20 cellular contexts compared by ENCODE assay signal in the genomic region with DNA sequence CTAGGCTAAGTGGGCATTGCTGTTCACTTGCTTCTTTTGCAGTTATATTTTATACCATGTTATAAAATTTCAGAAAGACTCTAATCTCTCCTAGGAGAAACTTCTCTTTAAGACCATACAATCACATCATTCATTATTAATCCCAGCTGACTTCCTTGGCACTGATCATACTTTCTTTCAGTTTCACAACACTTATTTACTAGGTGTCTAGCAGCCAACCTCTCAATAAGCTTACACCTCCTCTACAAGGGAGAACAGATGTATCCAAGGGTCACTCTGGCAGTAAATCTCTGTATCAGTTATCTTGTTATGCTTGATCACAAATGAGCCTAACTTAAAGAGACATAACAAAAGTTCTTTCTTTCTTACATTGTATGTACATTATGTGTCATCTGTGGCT.
DNase-seq lines count a peak whose midpoint lies in the region; ATAC-seq and TF ChIP-seq lines count a peak whose summit lies in the region.
"Had no signal": no experiment of that assay in that cellular context is flagged by ENCODE, and none has a peak within 500 bp of the region (broad histone marks: within the 10 kb centered on the region; RNA-seq: fewer than 3 reads in every experiment).

No MANE protein-coding gene starts in this region.

- no peaks in the 10 kb centered on the region for H4K20me1 ChIP-seq in GM23248 (ENCODE audit: insufficient read depth)

- H3K36me3 Mint-ChIP-seq in CD8-positive, alpha-beta T cell = peaks cover 77% of the 10 kb centered on the region
- H3K36me3 Mint-ChIP-seq in central memory CD8-positive, alpha-beta T cell (ENCODE audit: insufficient read depth) = peaks cover 53% of the 10 kb centered on the region
- peaks cover 4 to 81% (median 19%) of the 10 kb centered on the region in 3 donors for H3K36me3 Mint-ChIP-seq in naive thymus-derived CD8-positive, alpha-beta T cell

- no peak overlapping the region for H3K4me3 Mint-ChIP-seq in CD8-positive, alpha-beta T cell
- no peak overlapping the region for H3K4me3 Mint-ChIP-seq in central memory CD8-positive, alpha-beta T cell
- H3K4me3 Mint-ChIP-seq in naive thymus-derived CD8-positive, alpha-beta T cell = peak overlapping the region in 1 of 10 donors; percentile 4
- H3K4me3 Mint-ChIP-seq: B cell, memory B cell had no signal

- no peak overlapping the region for H3K9ac ChIP-seq in GM23248

- H2AFZ ChIP-seq in GM23248 = no peak overlapping the region

- intact Hi-C loops in CD8-positive, alpha-beta T cell (cut with DNase I, micrococcal nuclease) = loop anchor here in 1 of 2 experiments (10.0 kb wide), 1 partner anchor 162 kb away; no protein-coding TSS in a partner anchor

- H3K27ac ChIP-seq in CD8-positive, alpha-beta T cell (ENCODE audit: low read depth, low read length) = no peak overlapping the region
- no peak overlapping the region for H3K27ac ChIP-seq in GM23248
- H3K27ac ChIP-seq: esophagus squamous epithelium had no signal

- H3K79me2 ChIP-seq in GM23248 (ENCODE audit: insufficient read depth) = no peaks in the 10 kb centered on the region

- no peak for TF ChIP-seq CTCF in CD8-positive, alpha-beta T cell (IDR thresholded peaks at IDR 0.05)

- H3K9me3 ChIP-seq in CD8-positive, alpha-beta T cell (ENCODE audit: low read length) = no peaks in the 10 kb centered on the region
- no peaks in the 10 kb centered on the region for H3K9me3 ChIP-seq in GM23248 (ENCODE audit: low read depth)
- H3K9me3 ChIP-seq: esophagus squamous epithelium, MG63 had no signal

- CTCF ChIA-PET in CD8-positive, alpha-beta T cell (lab: Charles Lee) = interaction anchor here (1.2 kb wide), 1 partner anchor 123 kb away, joined by 3 read pairs; no protein-coding TSS in a partner anchor
- CTCF ChIA-PET in HEK293T (lab: Yijun Ruan, JAX) = no interaction called here

- no peak overlapping the region for H3K4me2 ChIP-seq in GM23248 (ENCODE audit: unreplicated experiment)
- H3K4me2 ChIP-seq: smooth muscle cell had no signal

- no peaks in the 10 kb centered on the region for H3K27me3 Mint-ChIP-seq in CD8-positive, alpha-beta T cell (ENCODE audit: low read depth)
- no peaks in the 10 kb centered on the region for H3K27me3 Mint-ChIP-seq in central memory CD8-positive, alpha-beta T cell
- H3K27me3 Mint-ChIP-seq in naive thymus-derived CD8-positive, alpha-beta T cell = no peaks in the 10 kb centered on the region
- H3K27me3 Mint-ChIP-seq: B cell; memory B cell; naive thymus-derived CD4-positive, alpha-beta T cell had no signal

- H3F3A ChIP-seq in GM23248 (ENCODE audit: insufficient read depth) = no peaks in the 10 kb centered on the region

- no peaks in the 10 kb centered on the region for H3K27me3 ChIP-seq in CD8-positive, alpha-beta T cell (ENCODE audit: insufficient read depth, low read length)
- no peaks in the 10 kb centered on the region for H3K27me3 ChIP-seq in GM23248 (replicated peaks; ENCODE audit: insufficient read depth)
- H3K27me3 ChIP-seq: esophagus squamous epithelium, MG63 had no signal

- H3K36me3 ChIP-seq in CD8-positive, alpha-beta T cell (ENCODE audit: insufficient read depth, low read length) = peaks cover 33% of the 10 kb centered on the region
- H3K36me3 ChIP-seq in GM23248 (ENCODE audit: low read depth) = peaks cover 17% of the 10 kb centered on the region; the same call in 1 of the 2 replicates
- H3K36me3 ChIP-seq: MG63 had no signal

- in situ Hi-C loops in GM23248 (cut with MboI) = no loop called here

- peak overlapping the region; percentile 46 for H3K27ac Mint-ChIP-seq in CD8-positive, alpha-beta T cell
- peak overlapping the region; percentile 69 for H3K27ac Mint-ChIP-seq in central memory CD8-positive, alpha-beta T cell (ENCODE audit: low read depth)
- H3K27ac Mint-ChIP-seq in naive thymus-derived CD8-positive, alpha-beta T cell = peak overlapping the region in 9 of 10 donors; percentile 4 to 69 (median 24)
- H3K27ac Mint-ChIP-seq: B cell, memory B cell had no signal

- no peaks in the 10 kb centered on the region for H3K9me3 Mint-ChIP-seq in CD8-positive, alpha-beta T cell
- no peaks in the 10 kb centered on the region for H3K9me3 Mint-ChIP-seq in central memory CD8-positive, alpha-beta T cell
- no peaks in the 10 kb centered on the region for H3K9me3 Mint-ChIP-seq in naive thymus-derived CD8-positive, alpha-beta T cell
- H3K9me3 Mint-ChIP-seq: memory B cell; naive thymus-derived CD4-positive, alpha-beta T cell had no signal

- POLR2A ChIA-PET in CD8-positive, alpha-beta T cell (lab: Charles Lee) = interaction anchor here (1.3 to 2.1 kb wide), 3 partner anchors 10 to 13 kb away, joined by 3 to 5 read pairs (median 4); no protein-coding TSS in a partner anchor
- POLR2A ChIA-PET in naive thymus-derived CD8-positive, alpha-beta T cell (lab: Charles Lee) = interaction anchor here (1.4 kb wide), 1 partner anchor 24 kb away, joined by 4 read pairs; no protein-coding TSS in a partner anchor
- POLR2A ChIA-PET in HEK293T (lab: Yijun Ruan, JAX) = no interaction called here

- no peak overlapping the region for H3K4me3 ChIP-seq in CD8-positive, alpha-beta T cell (ENCODE audit: low read depth, low read length)
- H3K4me3 ChIP-seq in GM23248 = no peak overlapping the region
- H3K4me3 ChIP-seq: esophagus squamous epithelium, MG63, smooth muscle cell had no signal

- H3K4me1 Mint-ChIP-seq in CD8-positive, alpha-beta T cell (ENCODE audit: low read depth) = peaks cover 63% of the 10 kb centered on the region
- H3K4me1 Mint-ChIP-seq in central memory CD8-positive, alpha-beta T cell = peaks cover 61% of the 10 kb centered on the region
- H3K4me1 Mint-ChIP-seq in naive thymus-derived CD8-positive, alpha-beta T cell = peaks cover 12 to 69% (median 43%) of the 10 kb centered on the region in 4 donors

- no peak for ATAC-seq in CD8-positive, alpha-beta T cell
- ATAC-seq in central memory CD8-positive, alpha-beta T cell (replicated peaks; ENCODE audit: extremely low read depth, poor library complexity, severe bottlenecking) = peak; percentile 24
- ATAC-seq in naive thymus-derived CD8-positive, alpha-beta T cell = no peak
- ATAC-seq in GM21390 (IDR thresholded peaks at IDR 0.05; ENCODE audit: unreplicated experiment) = no peak
- ATAC-seq: naive thymus-derived CD4-positive, alpha-beta T cell had no signal

- no peak for DNase-seq in CD8-positive, alpha-beta T cell
- DNase-seq in GM23248 (peak; percentile 1), NCI-H146 (lab: John Stamatoyannopoulos, UW) (no peak), HEK293T (ENCODE audit: extremely low spot score) (no peak)
- DNase-seq in central memory CD8-positive, alpha-beta T cell (ENCODE audit: low spot score in 2 of 2) = no peak
- no peak for DNase-seq in naive thymus-derived CD8-positive, alpha-beta T cell
- DNase-seq: amygdala; effector CD4-positive, alpha-beta T cell; esophagus squamous epithelium; hippocampal formation; kidney glomerular epithelial cell; MG63; naive thymus-derived CD4-positive, alpha-beta T cell; NCI-H2029 treated with DMSO at 0.1 percent for 48 hours; stimulated activated CD4-positive, alpha-beta T cell treated with anti-CD3 and anti-CD28 coated beads, Interleukin-4, amount 100 ng/mL, for 4 hours; substantia nigra had no signal

- no peaks in the 10 kb centered on the region for H3K9me2 ChIP-seq in GM23248 (ENCODE audit: insufficient read depth)

- H3K4me1 ChIP-seq in CD8-positive, alpha-beta T cell (ENCODE audit: insufficient read depth, low read length) = peaks cover 25% of the 10 kb centered on the region
- no peaks in the 10 kb centered on the region for H3K4me1 ChIP-seq in GM23248 (ENCODE audit: insufficient read depth)
- H3K4me1 ChIP-seq: esophagus squamous epithelium had no signal

TF ChIP-seq in HEK293T, 16 proteins besides CTCF, POLR2A, EP300 and RAD21:
- TF ChIP-seq ELF4 (IDR thresholded peaks at IDR 0.05) (no peak), SP1 (IDR thresholded peaks at IDR 0.05) (no peak), TARDBP (IDR thresholded peaks at IDR 0.05) (no peak), HDGF (IDR thresholded peaks at IDR 0.05; ENCODE audit: borderline replicate concordance) (no peak), FOXK2 (IDR thresholded peaks at IDR 0.05) (no peak), SUZ12 (IDR thresholded peaks at IDR 0.05) (no peak)
- TF ChIP-seq, protein P1, sequence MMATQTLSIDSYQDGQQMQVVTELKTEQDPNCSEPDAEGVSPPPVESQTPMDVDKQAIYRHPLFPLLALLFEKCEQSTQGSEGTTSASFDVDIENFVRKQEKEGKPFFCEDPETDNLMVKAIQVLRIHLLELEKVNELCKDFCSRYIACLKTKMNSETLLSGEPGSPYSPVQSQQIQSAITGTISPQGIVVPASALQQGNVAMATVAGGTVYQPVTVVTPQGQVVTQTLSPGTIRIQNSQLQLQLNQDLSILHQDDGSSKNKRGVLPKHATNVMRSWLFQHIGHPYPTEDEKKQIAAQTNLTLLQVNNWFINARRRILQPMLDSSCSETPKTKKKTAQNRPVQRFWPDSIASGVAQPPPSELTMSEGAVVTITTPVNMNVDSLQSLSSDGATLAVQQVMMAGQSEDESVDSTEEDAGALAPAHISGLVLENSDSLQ (IDR thresholded peaks at IDR 0.05) = no peak
